15 cellular contexts compared by ENCODE assay signal in genomic region chr16:87077750-87078127, GRCh38.
"Had no signal": no experiment of that assay in that cellular context is flagged by ENCODE, and none has a peak within 500 bp of the region (broad histone marks: within the 10 kb centered on the region; RNA-seq: fewer than 3 reads in every experiment).

No MANE protein-coding gene starts in this region.

- H3K27ac ChIP-seq: left ventricle myocardium inferior, neural progenitor cell, neutrophil, ovary, right atrium auricular region, spleen, tibial nerve, upper lobe of left lung, vagina had no signal

- H3K9me3 ChIP-seq: neutrophil, ovary had no signal

- H3K9ac ChIP-seq: neural progenitor cell had no signal

- ATAC-seq: stimulated activated naive CD8-positive, alpha-beta T cell treated with anti-CD3 and anti-CD28 coated beads, Interleukin-15, amount 100 ng/mL, for 72 hours had no signal

- H3K4me3 ChIP-seq: left ventricle myocardium inferior, lung, neural progenitor cell, ovary, right atrium auricular region, spleen, tibial nerve, upper lobe of left lung, vagina had no signal

- H3K36me3 ChIP-seq: left ventricle myocardium inferior, neural progenitor cell, neutrophil, ovary, right atrium auricular region, spleen, tibial nerve, upper lobe of left lung, vagina had no signal

- H2AFZ ChIP-seq: neural progenitor cell had no signal

- H3K27me3 ChIP-seq: neural progenitor cell, ovary, right atrium auricular region, tibial nerve, upper lobe of left lung, vagina had no signal

- H3K4me2 ChIP-seq: neural progenitor cell had no signal

- DNase-seq: kidney; naive B cell; occipital lobe; ovary; stimulated activated naive CD4-positive, alpha-beta T cell treated with Interleukin-2 at 50 U/mL for 16 hours had no signal

- H3K4me1 ChIP-seq: left ventricle myocardium inferior, right atrium auricular region, tibial nerve, upper lobe of left lung, vagina had no signal
